ENCODE assay signal across 1 cellular context in the genomic region with DNA sequence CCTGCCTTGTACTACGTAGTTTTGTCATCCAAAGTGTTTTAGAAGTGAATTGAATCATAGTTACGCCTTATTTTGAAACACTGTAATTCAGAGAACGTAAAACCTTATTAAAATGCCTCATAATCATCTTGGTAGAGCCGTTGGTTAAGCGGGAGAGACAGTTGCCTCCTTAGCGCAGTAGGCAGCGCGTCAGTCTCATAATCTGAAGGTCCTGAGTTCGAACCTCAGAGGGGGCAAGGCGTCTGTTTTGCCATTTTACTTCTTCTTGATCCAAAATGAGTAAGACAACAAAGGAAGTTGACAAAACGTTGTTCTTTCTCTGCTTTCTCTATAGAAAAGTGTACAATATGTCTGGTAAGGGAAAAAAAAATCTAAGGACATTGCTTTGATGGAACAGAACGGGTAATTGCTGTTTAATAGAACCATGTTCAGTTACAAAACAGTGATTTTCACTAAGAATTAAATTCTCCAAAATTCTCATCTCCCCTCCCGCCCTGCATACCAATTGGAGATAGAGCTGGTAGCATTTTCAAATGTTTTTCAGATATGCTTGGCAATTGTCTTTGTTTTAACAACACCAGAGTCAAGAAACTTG.
TF ChIP-seq lines count a peak whose summit lies in the region.

No MANE protein-coding gene starts in this region.

TF ChIP-seq in HepG2, 621 proteins besides CTCF, POLR2A, EP300 and RAD21 (continued from another document and continues in another):
- TF ChIP-seq, protein P1, sequence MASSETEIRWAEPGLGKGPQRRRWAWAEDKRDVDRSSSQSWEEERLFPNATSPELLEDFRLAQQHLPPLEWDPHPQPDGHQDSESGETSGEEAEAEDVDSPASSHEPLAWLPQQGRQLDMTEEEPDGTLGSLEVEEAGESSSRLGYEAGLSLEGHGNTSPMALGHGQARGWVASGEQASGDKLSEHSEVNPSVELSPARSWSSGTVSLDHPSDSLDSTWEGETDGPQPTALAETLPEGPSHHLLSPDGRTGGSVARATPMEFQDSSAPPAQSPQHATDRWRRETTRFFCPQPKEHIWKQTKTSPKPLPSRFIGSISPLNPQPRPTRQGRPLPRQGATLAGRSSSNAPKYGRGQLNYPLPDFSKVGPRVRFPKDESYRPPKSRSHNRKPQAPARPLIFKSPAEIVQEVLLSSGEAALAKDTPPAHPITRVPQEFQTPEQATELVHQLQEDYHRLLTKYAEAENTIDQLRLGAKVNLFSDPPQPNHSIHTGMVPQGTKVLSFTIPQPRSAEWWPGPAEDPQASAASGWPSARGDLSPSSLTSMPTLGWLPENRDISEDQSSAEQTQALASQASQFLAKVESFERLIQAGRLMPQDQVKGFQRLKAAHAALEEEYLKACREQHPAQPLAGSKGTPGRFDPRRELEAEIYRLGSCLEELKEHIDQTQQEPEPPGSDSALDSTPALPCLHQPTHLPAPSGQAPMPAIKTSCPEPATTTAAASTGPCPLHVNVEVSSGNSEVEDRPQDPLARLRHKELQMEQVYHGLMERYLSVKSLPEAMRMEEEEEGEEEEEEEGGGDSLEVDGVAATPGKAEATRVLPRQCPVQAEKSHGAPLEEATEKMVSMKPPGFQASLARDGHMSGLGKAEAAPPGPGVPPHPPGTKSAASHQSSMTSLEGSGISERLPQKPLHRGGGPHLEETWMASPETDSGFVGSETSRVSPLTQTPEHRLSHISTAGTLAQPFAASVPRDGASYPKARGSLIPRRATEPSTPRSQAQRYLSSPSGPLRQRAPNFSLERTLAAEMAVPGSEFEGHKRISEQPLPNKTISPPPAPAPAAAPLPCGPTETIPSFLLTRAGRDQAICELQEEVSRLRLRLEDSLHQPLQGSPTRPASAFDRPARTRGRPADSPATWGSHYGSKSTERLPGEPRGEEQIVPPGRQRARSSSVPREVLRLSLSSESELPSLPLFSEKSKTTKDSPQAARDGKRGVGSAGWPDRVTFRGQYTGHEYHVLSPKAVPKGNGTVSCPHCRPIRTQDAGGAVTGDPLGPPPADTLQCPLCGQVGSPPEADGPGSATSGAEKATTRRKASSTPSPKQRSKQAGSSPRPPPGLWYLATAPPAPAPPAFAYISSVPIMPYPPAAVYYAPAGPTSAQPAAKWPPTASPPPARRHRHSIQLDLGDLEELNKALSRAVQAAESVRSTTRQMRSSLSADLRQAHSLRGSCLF (CRISPR knock-in tag; IDR thresholded peaks at IDR 0.05; ENCODE audit: borderline replicate concordance): no peak
- TF ChIP-seq RORA (CRISPR knock-in tag; IDR thresholded peaks at IDR 0.05) (no peak), ZNF781 (CRISPR knock-in tag; IDR thresholded peaks at IDR 0.05; ENCODE audit: borderline replicate concordance, not compliant biosample characterization) (no peak), ZNF484 (CRISPR knock-in tag; IDR thresholded peaks at IDR 0.05; ENCODE audit: borderline replicate concordance, low read depth) (no peak), ZNF337 (CRISPR knock-in tag; IDR thresholded peaks at IDR 0.05; ENCODE audit: borderline replicate concordance, low read depth) (no peak), NONO (IDR thresholded peaks at IDR 0.05) (no peak), NONO (CRISPR knock-in tag; conservative IDR thresholded peaks at IDR 0.05) (no peak), EZH2 (conservative IDR thresholded peaks at IDR 0.05; ENCODE audit: low read depth, low read length) (no peak), ZNF607 (CRISPR knock-in tag; IDR thresholded peaks at IDR 0.05; ENCODE audit: borderline replicate concordance) (peak; percentile 14; the same call in 1 of the 2 replicates), MAFF (IDR thresholded peaks at IDR 0.05; ENCODE audit: low read depth, low read length) (0 out of 2 replicates have a peak, but pooled peaks have one; percentile 28), RBAK (CRISPR knock-in tag; IDR thresholded peaks at IDR 0.05) (no peak), SAFB2 (CRISPR knock-in tag; IDR thresholded peaks at IDR 0.05; ENCODE audit: borderline replicate concordance, low read depth) (no peak), ZMYM2 (CRISPR knock-in tag; IDR thresholded peaks at IDR 0.05) (peak; percentile 37; the same call in 1 of the 2 replicates), NR1H2 (CRISPR knock-in tag; IDR thresholded peaks at IDR 0.05; ENCODE audit: borderline replicate concordance, low read depth) (no peak), ZBTB3 (CRISPR knock-in tag; IDR thresholded peaks at IDR 0.05; ENCODE audit: borderline replicate concordance, low read depth) (no peak), ZNF317 (CRISPR knock-in tag; IDR thresholded peaks at IDR 0.05) (no peak), PCBP1 (IDR thresholded peaks at IDR 0.05; ENCODE audit: borderline replicate concordance, low read depth, low read length) (no peak), ZNF775 (CRISPR knock-in tag; IDR thresholded peaks at IDR 0.05; ENCODE audit: borderline replicate concordance) (no peak), KLF16 (CRISPR knock-in tag; IDR thresholded peaks at IDR 0.05) (peak in 1 of 2 experiments; percentile 92; a peak in 2 of 4 replicates), IRX3 (CRISPR knock-in tag; IDR thresholded peaks at IDR 0.05; ENCODE audit: borderline replicate concordance, low read depth) (no peak), ZNF615 (CRISPR knock-in tag; IDR thresholded peaks at IDR 0.05; ENCODE audit: borderline replicate concordance) (no peak), SKI (IDR thresholded peaks at IDR 0.05; ENCODE audit: partially characterized antibody) (no peak), ZZZ3 (CRISPR knock-in tag; IDR thresholded peaks at IDR 0.05; ENCODE audit: borderline replicate concordance) (no peak), ZNF749 (CRISPR knock-in tag; IDR thresholded peaks at IDR 0.05; ENCODE audit: borderline replicate concordance) (no peak), ZNF24 (IDR thresholded peaks at IDR 0.05) (peak; percentile 97), HOXA5 (CRISPR knock-in tag; IDR thresholded peaks at IDR 0.05) (no peak), TOPORS (CRISPR knock-in tag; IDR thresholded peaks at IDR 0.05) (0 out of 2 replicates have a peak, but pooled peaks have one; percentile 38)
- TF ChIP-seq, protein P2, sequence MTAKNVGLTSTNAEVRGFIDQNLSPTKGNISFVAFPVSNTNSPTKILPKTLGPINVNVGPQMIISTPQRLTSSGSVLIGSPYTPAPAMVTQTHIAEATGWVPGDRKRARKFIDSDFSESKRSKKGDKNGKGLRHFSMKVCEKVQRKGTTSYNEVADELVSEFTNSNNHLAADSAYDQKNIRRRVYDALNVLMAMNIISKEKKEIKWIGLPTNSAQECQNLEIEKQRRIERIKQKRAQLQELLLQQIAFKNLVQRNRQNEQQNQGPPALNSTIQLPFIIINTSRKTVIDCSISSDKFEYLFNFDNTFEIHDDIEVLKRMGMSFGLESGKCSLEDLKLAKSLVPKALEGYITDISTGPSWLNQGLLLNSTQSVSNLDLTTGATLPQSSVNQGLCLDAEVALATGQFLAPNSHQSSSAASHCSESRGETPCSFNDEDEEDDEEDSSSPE (CRISPR knock-in tag; IDR thresholded peaks at IDR 0.05): peak; percentile 49; the same call in 1 of the 2 replicates
- TF ChIP-seq, protein P3, sequence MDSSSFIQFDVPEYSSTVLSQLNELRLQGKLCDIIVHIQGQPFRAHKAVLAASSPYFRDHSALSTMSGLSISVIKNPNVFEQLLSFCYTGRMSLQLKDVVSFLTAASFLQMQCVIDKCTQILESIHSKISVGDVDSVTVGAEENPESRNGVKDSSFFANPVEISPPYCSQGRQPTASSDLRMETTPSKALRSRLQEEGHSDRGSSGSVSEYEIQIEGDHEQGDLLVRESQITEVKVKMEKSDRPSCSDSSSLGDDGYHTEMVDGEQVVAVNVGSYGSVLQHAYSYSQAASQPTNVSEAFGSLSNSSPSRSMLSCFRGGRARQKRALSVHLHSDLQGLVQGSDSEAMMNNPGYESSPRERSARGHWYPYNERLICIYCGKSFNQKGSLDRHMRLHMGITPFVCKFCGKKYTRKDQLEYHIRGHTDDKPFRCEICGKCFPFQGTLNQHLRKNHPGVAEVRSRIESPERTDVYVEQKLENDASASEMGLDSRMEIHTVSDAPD (CRISPR knock-in tag; IDR thresholded peaks at IDR 0.05): no peak
- TF ChIP-seq, protein P4, sequence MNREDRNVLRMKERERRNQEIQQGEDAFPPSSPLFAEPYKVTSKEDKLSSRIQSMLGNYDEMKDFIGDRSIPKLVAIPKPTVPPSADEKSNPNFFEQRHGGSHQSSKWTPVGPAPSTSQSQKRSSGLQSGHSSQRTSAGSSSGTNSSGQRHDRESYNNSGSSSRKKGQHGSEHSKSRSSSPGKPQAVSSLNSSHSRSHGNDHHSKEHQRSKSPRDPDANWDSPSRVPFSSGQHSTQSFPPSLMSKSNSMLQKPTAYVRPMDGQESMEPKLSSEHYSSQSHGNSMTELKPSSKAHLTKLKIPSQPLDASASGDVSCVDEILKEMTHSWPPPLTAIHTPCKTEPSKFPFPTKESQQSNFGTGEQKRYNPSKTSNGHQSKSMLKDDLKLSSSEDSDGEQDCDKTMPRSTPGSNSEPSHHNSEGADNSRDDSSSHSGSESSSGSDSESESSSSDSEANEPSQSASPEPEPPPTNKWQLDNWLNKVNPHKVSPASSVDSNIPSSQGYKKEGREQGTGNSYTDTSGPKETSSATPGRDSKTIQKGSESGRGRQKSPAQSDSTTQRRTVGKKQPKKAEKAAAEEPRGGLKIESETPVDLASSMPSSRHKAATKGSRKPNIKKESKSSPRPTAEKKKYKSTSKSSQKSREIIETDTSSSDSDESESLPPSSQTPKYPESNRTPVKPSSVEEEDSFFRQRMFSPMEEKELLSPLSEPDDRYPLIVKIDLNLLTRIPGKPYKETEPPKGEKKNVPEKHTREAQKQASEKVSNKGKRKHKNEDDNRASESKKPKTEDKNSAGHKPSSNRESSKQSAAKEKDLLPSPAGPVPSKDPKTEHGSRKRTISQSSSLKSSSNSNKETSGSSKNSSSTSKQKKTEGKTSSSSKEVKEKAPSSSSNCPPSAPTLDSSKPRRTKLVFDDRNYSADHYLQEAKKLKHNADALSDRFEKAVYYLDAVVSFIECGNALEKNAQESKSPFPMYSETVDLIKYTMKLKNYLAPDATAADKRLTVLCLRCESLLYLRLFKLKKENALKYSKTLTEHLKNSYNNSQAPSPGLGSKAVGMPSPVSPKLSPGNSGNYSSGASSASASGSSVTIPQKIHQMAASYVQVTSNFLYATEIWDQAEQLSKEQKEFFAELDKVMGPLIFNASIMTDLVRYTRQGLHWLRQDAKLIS (CRISPR knock-in tag; IDR thresholded peaks at IDR 0.05): no peak
- TF ChIP-seq, protein P5, sequence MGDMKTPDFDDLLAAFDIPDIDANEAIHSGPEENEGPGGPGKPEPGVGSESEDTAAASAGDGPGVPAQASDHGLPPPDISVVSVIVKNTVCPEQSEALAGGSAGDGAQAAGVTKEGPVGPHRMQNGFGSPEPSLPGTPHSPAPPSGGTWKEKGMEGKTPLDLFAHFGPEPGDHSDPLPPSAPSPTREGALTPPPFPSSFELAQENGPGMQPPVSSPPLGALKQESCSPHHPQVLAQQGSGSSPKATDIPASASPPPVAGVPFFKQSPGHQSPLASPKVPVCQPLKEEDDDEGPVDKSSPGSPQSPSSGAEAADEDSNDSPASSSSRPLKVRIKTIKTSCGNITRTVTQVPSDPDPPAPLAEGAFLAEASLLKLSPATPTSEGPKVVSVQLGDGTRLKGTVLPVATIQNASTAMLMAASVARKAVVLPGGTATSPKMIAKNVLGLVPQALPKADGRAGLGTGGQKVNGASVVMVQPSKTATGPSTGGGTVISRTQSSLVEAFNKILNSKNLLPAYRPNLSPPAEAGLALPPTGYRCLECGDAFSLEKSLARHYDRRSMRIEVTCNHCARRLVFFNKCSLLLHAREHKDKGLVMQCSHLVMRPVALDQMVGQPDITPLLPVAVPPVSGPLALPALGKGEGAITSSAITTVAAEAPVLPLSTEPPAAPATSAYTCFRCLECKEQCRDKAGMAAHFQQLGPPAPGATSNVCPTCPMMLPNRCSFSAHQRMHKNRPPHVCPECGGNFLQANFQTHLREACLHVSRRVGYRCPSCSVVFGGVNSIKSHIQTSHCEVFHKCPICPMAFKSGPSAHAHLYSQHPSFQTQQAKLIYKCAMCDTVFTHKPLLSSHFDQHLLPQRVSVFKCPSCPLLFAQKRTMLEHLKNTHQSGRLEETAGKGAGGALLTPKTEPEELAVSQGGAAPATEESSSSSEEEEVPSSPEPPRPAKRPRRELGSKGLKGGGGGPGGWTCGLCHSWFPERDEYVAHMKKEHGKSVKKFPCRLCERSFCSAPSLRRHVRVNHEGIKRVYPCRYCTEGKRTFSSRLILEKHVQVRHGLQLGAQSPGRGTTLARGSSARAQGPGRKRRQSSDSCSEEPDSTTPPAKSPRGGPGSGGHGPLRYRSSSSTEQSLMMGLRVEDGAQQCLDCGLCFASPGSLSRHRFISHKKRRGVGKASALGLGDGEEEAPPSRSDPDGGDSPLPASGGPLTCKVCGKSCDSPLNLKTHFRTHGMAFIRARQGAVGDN (CRISPR knock-in tag; IDR thresholded peaks at IDR 0.05): no peak
- TF ChIP-seq, protein P6, sequence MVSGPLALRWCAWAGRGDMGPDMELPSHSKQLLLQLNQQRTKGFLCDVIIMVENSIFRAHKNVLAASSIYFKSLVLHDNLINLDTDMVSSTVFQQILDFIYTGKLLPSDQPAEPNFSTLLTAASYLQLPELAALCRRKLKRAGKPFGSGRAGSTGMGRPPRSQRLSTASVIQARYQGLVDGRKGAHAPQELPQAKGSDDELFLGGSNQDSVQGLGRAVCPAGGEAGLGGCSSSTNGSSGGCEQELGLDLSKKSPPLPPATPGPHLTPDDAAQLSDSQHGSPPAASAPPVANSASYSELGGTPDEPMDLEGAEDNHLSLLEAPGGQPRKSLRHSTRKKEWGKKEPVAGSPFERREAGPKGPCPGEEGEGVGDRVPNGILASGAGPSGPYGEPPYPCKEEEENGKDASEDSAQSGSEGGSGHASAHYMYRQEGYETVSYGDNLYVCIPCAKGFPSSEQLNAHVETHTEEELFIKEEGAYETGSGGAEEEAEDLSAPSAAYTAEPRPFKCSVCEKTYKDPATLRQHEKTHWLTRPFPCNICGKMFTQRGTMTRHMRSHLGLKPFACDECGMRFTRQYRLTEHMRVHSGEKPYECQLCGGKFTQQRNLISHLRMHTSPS (CRISPR knock-in tag; IDR thresholded peaks at IDR 0.05; ENCODE audit: low read depth): no peak
- TF ChIP-seq, protein P7, sequence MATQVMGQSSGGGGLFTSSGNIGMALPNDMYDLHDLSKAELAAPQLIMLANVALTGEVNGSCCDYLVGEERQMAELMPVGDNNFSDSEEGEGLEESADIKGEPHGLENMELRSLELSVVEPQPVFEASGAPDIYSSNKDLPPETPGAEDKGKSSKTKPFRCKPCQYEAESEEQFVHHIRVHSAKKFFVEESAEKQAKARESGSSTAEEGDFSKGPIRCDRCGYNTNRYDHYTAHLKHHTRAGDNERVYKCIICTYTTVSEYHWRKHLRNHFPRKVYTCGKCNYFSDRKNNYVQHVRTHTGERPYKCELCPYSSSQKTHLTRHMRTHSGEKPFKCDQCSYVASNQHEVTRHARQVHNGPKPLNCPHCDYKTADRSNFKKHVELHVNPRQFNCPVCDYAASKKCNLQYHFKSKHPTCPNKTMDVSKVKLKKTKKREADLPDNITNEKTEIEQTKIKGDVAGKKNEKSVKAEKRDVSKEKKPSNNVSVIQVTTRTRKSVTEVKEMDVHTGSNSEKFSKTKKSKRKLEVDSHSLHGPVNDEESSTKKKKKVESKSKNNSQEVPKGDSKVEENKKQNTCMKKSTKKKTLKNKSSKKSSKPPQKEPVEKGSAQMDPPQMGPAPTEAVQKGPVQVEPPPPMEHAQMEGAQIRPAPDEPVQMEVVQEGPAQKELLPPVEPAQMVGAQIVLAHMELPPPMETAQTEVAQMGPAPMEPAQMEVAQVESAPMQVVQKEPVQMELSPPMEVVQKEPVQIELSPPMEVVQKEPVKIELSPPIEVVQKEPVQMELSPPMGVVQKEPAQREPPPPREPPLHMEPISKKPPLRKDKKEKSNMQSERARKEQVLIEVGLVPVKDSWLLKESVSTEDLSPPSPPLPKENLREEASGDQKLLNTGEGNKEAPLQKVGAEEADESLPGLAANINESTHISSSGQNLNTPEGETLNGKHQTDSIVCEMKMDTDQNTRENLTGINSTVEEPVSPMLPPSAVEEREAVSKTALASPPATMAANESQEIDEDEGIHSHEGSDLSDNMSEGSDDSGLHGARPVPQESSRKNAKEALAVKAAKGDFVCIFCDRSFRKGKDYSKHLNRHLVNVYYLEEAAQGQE (IDR thresholded peaks at IDR 0.05; ENCODE audit: borderline replicate concordance in 1 of 2, low read depth in 1 of 2, low read length in 2 of 2): no peak
